ENCODE assay signal across 17 cellular contexts in the genomic region with DNA sequence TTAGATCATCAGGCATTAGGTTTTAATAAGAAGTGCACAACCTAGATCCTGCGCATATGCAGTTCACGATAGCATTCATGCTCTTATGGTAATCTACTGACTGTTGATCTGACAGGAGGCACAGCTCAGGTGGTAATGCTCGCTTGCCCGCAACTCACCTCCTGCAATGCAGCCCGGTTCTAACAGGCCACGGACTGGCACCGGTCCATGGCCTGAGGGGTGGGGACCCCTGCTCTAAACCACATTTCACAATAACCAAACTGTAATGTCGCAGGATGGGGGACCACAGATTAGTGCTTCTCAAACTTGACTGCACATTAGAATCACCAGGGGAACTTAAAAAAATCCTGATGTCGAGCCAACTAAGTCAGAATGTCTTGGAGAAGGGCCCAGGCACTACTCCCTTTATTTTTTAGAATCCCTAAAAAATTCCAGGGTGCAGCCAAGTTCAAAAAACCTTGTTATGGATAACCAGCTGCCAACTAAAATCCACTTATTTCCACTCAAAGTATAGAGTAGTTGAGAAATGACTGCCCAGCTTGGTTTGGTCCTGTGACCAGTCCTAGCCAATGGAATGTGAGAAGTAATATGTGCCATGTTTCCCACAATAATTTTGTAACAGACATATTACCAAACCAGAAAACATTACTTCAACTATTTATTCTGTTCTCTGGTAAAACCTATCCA. TPM values are rescaled to one million over a fixed set of nuclear protein-coding genes. Genes with fewer than 3 reads are reported as not detected.
DNase-seq lines count a peak whose midpoint lies in the region; ATAC-seq and TF ChIP-seq lines count a peak whose summit lies in the region.
"Had no signal": no experiment of that assay in that cellular context is flagged by ENCODE, and none has a peak within 500 bp of the region (broad histone marks: within the 10 kb centered on the region; RNA-seq: fewer than 3 reads in every experiment).

No MANE protein-coding gene starts in this region.

- H2BK5ac ChIP-seq in IMR-90 (ENCODE audit: low read depth, low read length, poor library complexity, severe bottlenecking) = no peak overlapping the region

- H2AFZ ChIP-seq in IMR-90 (replicated peaks; ENCODE audit: low read length, poor library complexity) (no peak overlapping the region), neural progenitor cell (replicated peaks) (no peak overlapping the region)

- no peak overlapping the region for H2BK20ac ChIP-seq in IMR-90 (ENCODE audit: low read depth, low read length)

- H3K9me3 ChIP-seq in IMR-90 (ENCODE audit: control insufficient read depth, insufficient read depth, low read length) (no peaks in the 10 kb centered on the region), neural progenitor cell (ENCODE audit: low read depth) (no peaks in the 10 kb centered on the region)
- H3K9me3 ChIP-seq: pancreas had no signal

- no peak overlapping the region for H3K56ac ChIP-seq in IMR-90 (ENCODE audit: extremely low read depth, insufficient read depth, low read length)

- H2BK15ac ChIP-seq in IMR-90 (ENCODE audit: low read depth, low read length) = no peak overlapping the region

- H4K5ac ChIP-seq in IMR-90 (ENCODE audit: low read depth, low read length) = no peak overlapping the region

- no peak overlapping the region for H3K14ac ChIP-seq in IMR-90 (replicated peaks; ENCODE audit: low read depth, low read length)

- in situ Hi-C loops in IMR-90 (cut with MboI; ENCODE audit: low sequenced_read_pairs) = loop anchor here (10.0 kb wide), 1 partner anchor 584 kb away; a partner anchor contains a TSS

- no peak overlapping the region for H3K27ac Mint-ChIP-seq in neural progenitor cell
- H3K27ac Mint-ChIP-seq in activated naive CD4-positive, alpha-beta T cell treated with anti-CD3 and anti-CD28 coated beads, Interleukin-2, amount 50 U/mL, for 72 hours = no peak overlapping the region
- H3K27ac Mint-ChIP-seq: activated naive CD8-positive, alpha-beta T cell treated with anti-CD3 and anti-CD28 coated beads, Interleukin-2, amount 50 U/mL, for 24 hours; memory B cell; T-helper 2 cell treated with Interferon-gamma antibody and Interleukin-4, amounts not matched to agents 5 μg/mL and 100 μg/mL, for 36 hours had no signal

- dilution Hi-C loops in IMR-90 (cut with HindIII; ENCODE audit: low sequenced_read_pairs, unreplicated experiment) = no loop called here

- POLR2A ChIA-PET in IMR-90 (lab: Charles Lee; ENCODE audit: unreplicated experiment) = no interaction called here

- TF ChIP-seq POLR2A in IMR-90 (IDR thresholded peaks at IDR 0.05; ENCODE audit: low read depth, low read length) = no peak

- peaks cover 80% of the 10 kb centered on the region for H3K79me2 ChIP-seq in neural progenitor cell (ENCODE audit: low read depth)

- CTCF ChIA-PET in IMR-90 (lab: Yijun Ruan, JAX) = no interaction called here

- no peaks in the 10 kb centered on the region for H3K36me3 ChIP-seq in IMR-90 (ENCODE audit: control insufficient read depth, insufficient read depth, low read length)
- H3K36me3 ChIP-seq in neural progenitor cell = no peaks in the 10 kb centered on the region
- H3K36me3 ChIP-seq: pancreas had no signal

- H3K27me3 Mint-ChIP-seq in neural progenitor cell (ENCODE audit: insufficient read depth, low read depth) = no peaks in the 10 kb centered on the region
- H3K27me3 Mint-ChIP-seq: activated naive CD8-positive, alpha-beta T cell treated with anti-CD3 and anti-CD28 coated beads, Interleukin-2, amount 50 U/mL, for 24 hours; memory B cell had no signal

- H3K27ac ChIP-seq in IMR-90 (ENCODE audit: insufficient read depth, low read length) (no peak overlapping the region), coronary artery (peak overlapping the region; percentile 32 to 65), neural progenitor cell (no peak overlapping the region)
- H3K27ac ChIP-seq: foreskin keratinocyte, pancreas had no signal

- no peak overlapping the region for H2BK120ac ChIP-seq in IMR-90 (ENCODE audit: low read depth, low read length)

- H3K4me1 Mint-ChIP-seq in neural progenitor cell = peaks cover 29% of the 10 kb centered on the region

- no peak overlapping the region for H3K18ac ChIP-seq in IMR-90 (ENCODE audit: low read depth, low read length)

- intact Hi-C loops in IMR-90 (cut with micrococcal nuclease) = loop anchor here (5.0 kb wide), 1 partner anchor 581 kb away; a partner anchor contains a TSS

- peaks cover 2% of the 10 kb centered on the region for H3K9me3 Mint-ChIP-seq in neural progenitor cell
- H3K9me3 Mint-ChIP-seq in activated naive CD4-positive, alpha-beta T cell treated with anti-CD3 and anti-CD28 coated beads, Interleukin-2, amount 50 U/mL, for 72 hours = peaks cover 0 to 3% of the 10 kb centered on the region in 2 donors
- H3K9me3 Mint-ChIP-seq: activated naive CD8-positive, alpha-beta T cell treated with anti-CD3 and anti-CD28 coated beads, Interleukin-2, amount 50 U/mL, for 24 hours; memory B cell; T-helper 2 cell treated with Interferon-gamma antibody and Interleukin-4, amounts not matched to agents 5 μg/mL and 100 μg/mL, for 36 hours had no signal

- peaks cover 5% of the 10 kb centered on the region for H3K9me1 ChIP-seq in IMR-90 (ENCODE audit: insufficient read depth, low read length)

- no peak overlapping the region for H2AK9ac ChIP-seq in IMR-90 (replicated peaks; ENCODE audit: low read depth, low read length, poor library complexity)

- H3K23ac ChIP-seq in IMR-90 (ENCODE audit: low read depth, low read length) = no peak overlapping the region

- H3K4me2 ChIP-seq in IMR-90 (ENCODE audit: low read depth, low read length) = no peak overlapping the region; the same call in 1 of the 2 replicates
- peak overlapping the region; percentile 93 for H3K4me2 ChIP-seq in neural progenitor cell

- BruUV-seq in IMR-90 (replicated peaks; lab: Mats Ljungman, UMichigan) = no TSS peak

- no peak for TF ChIP-seq RAD21 in IMR-90 (IDR thresholded peaks at IDR 0.05; ENCODE audit: low read length)

- no peak overlapping the region for H2AK5ac ChIP-seq in IMR-90 (ENCODE audit: low read depth, low read length)

- H3K79me1 ChIP-seq in IMR-90 (ENCODE audit: low read depth in 1 of 2, low read length in 2 of 2) = peaks cover 14 to 35% of the 10 kb centered on the region in 2 experiments

- no peak overlapping the region for H3K4me3 ChIP-seq in IMR-90 (ENCODE audit: insufficient read depth, low read depth, low read length)
- H3K4me3 ChIP-seq in coronary artery = peak overlapping the region; percentile 41
- H3K4me3 ChIP-seq in neural progenitor cell = no peak overlapping the region
- H3K4me3 ChIP-seq: pancreas had no signal

- no peak overlapping the region for H3K4ac ChIP-seq in IMR-90 (ENCODE audit: low read depth, low read length)

- peaks cover 28% of the 10 kb centered on the region for H3K36me3 Mint-ChIP-seq in neural progenitor cell
- H3K36me3 Mint-ChIP-seq in activated naive CD4-positive, alpha-beta T cell treated with anti-CD3 and anti-CD28 coated beads, Interleukin-2, amount 50 U/mL, for 72 hours = peaks cover 5 to 31% of the 10 kb centered on the region in 2 donors
- H3K36me3 Mint-ChIP-seq: memory B cell had no signal

- 60% methylated on average over 2 of the region's 9 CpGs; no CpG with 5 or more reads in 1 of the 2 experiments for WGBS in IMR-90 (ENCODE audit: extremely low coverage in 2 of 2, insufficient read length in 1 of 2), 2 experiments

- peaks cover 4% of the 10 kb centered on the region; the same call in 1 of the 2 replicates for H3K4me1 ChIP-seq in IMR-90 (ENCODE audit: control insufficient read depth, insufficient read depth, low read length)
- peaks cover 13% of the 10 kb centered on the region for H3K4me1 ChIP-seq in neural progenitor cell
- H3K4me1 ChIP-seq: foreskin keratinocyte had no signal

- ATAC-seq in IMR-90 (ENCODE audit: low read depth) = no peak
- no peak for ATAC-seq in HG03378 (IDR thresholded peaks at IDR 0.05; ENCODE audit: unreplicated experiment)
- ATAC-seq in activated naive CD4-positive, alpha-beta T cell treated with anti-CD3 and anti-CD28 coated beads, Interleukin-2, amount 50 U/mL, for 72 hours = no peak
- ATAC-seq: activated naive CD8-positive, alpha-beta T cell treated with anti-CD3 and anti-CD28 coated beads, Interleukin-2, amount 50 U/mL, for 24 hours; foreskin keratinocyte; pancreas had no signal

- H3K4me3 Mint-ChIP-seq in neural progenitor cell = no peak overlapping the region
- H3K4me3 Mint-ChIP-seq: activated naive CD8-positive, alpha-beta T cell treated with anti-CD3 and anti-CD28 coated beads, Interleukin-2, amount 50 U/mL, for 24 hours; memory B cell; T-helper 2 cell treated with Interferon-gamma antibody and Interleukin-4, amounts not matched to agents 5 μg/mL and 100 μg/mL, for 36 hours had no signal

- H3F3A ChIP-seq in neural progenitor cell (ENCODE audit: low read depth) = no peaks in the 10 kb centered on the region

- no peak overlapping the region for H4K91ac ChIP-seq in IMR-90 (ENCODE audit: insufficient read depth, low read depth, low read length)

- DNase-seq in AML-193 (lab: John Stamatoyannopoulos, UW) = peak; percentile 40 to 53
- DNase-seq in IMR-90 = peak; percentile 40
- DNase-seq in coronary artery (ENCODE audit: low spot score) = peak; percentile 64
- DNase-seq in neural progenitor cell (ENCODE audit: low spot score) = no peak
- no peak for DNase-seq in HK-2 (ENCODE audit: unreplicated experiment)
- DNase-seq in NCI-H1694 treated with DMSO at 0.1 percent for 48 hours (lab: John Stamatoyannopoulos, UW) = no peak
- no peak for DNase-seq in activated naive CD4-positive, alpha-beta T cell treated with anti-CD3 and anti-CD28 coated beads, Interleukin-2, amount 50 U/mL, for 72 hours (ENCODE audit: low spot score in 2 of 2)
- DNase-seq: activated naive CD8-positive, alpha-beta T cell treated with anti-CD3 and anti-CD28 coated beads, Interleukin-2, amount 50 U/mL, for 24 hours; activated T-cell treated with anti-CD3 and anti-CD28 coated beads, Interleukin-2, amount 50 U/mL, for 1 hour; EL; foreskin keratinocyte; NCI-H2107; pancreas; stimulated activated CD4-positive, alpha-beta T cell treated with anti-CD3 and anti-CD28 coated beads, Interleukin-12 subunit alpha, Interleukin-12 subunit beta, amount 100 ng/mL, for 4 hours had no signal

- H4K20me1 ChIP-seq in IMR-90 (ENCODE audit: insufficient read depth, low read length) (no peaks in the 10 kb centered on the region; the same call in 1 of the 2 replicates), neural progenitor cell (ENCODE audit: low read depth) (peaks cover 58% of the 10 kb centered on the region)

- H3K9ac ChIP-seq in IMR-90 (ENCODE audit: low read depth, low read length) = no peak overlapping the region
- H3K9ac ChIP-seq in neural progenitor cell = no peak overlapping the region

- H3K27me3 ChIP-seq in IMR-90 (ENCODE audit: control insufficient read depth, insufficient read depth, low read length) = no peaks in the 10 kb centered on the region
- H3K27me3 ChIP-seq in neural progenitor cell = no peaks in the 10 kb centered on the region
- H3K27me3 ChIP-seq: foreskin keratinocyte, pancreas had no signal

- TF ChIP-seq CTCF in IMR-90 (conservative IDR thresholded peaks at IDR 0.05; ENCODE audit: low read depth, low read length) (no peak), coronary artery (IDR thresholded peaks at IDR 0.05) (no peak), neural progenitor cell (IDR thresholded peaks at IDR 0.05) (no peak)

- no peak overlapping the region for H4K8ac ChIP-seq in IMR-90 (ENCODE audit: low read depth in 2 of 2, low read length in 2 of 2)

RNA-seq across cellular contexts. Expression of a gene that starts 3.1 kb away (rescaled TPM):
- total RNA-seq in IMR-90 (2012; rRNA removed) (16.0 and 16.7 TPM in 2 replicates), neural progenitor cell (ENCODE audit: low replicate concordance) (36.1 and 59.6 TPM in 2 replicates)
- polyA plus RNA-seq in IMR-90 (2012; rRNA removed) = 2.8 and 3.8 TPM in 2 replicates
- 0.55 and 0.73 TPM in 2 replicates for polyA plus RNA-seq in IMR-90 (2012; cell fraction: cytosol; rRNA removed)
- 1.2 and 10.2 TPM in 2 replicates for polyA plus RNA-seq in IMR-90 (2012; cell fraction: nucleus; rRNA removed; ENCODE audit: low replicate concordance)
- 10 to 100 TPM; 10.8 to 19.3 TPM for total RNA-seq in activated naive CD4-positive, alpha-beta T cell treated with anti-CD3 and anti-CD28 coated beads, Interleukin-2, amount 50 U/mL, for 72 hours

Comparison
In these comparisons a context has a peak if more than half of its experiments do, and no peak if none do; other contexts are left out.
1. DNase-seq: peak in AML-193 (2 of 2), IMR-90 (single experiment) and coronary artery (single experiment); none in neural progenitor cell (single experiment), HK-2 (single experiment), NCI-H1694 treated with DMSO at 0.1 percent for 48 hours (single experiment) and activated naive CD4-positive, alpha-beta T cell treated with anti-CD3 and anti-CD28 coated beads, Interleukin-2, amount 50 U/mL, for 72 hours (0 of 2).
2. H3K27ac ChIP-seq: peak in coronary artery (2 of 2); none in IMR-90 (single experiment) and neural progenitor cell (single experiment).